In the genomic region with DNA sequence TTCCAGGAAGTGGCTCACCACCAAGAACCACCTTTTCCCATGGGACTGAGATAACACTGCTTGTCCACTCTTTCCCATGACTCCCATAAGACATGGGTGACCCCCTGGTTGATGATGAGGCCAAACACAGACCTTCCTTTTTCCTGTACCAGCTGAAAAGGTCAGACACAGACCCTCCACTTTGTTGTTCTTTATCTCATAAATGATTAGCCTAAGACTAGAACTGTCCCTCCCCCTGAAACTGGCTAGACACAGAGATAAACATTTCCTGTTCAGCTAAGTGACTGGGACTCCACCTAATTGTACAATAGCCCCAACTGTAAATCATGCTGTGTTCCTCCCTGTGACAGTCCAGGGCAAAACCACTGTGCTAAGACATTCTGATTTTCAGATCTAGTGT, we compare ENCODE assay signal across 12 cellular contexts. TPM values are rescaled to one million over a fixed set of nuclear protein-coding genes. Genes with fewer than 3 reads are reported as not detected.
A peak's percentile ranks its signal among the peaks of the same experiment; 100 is the strongest.
DNase-seq lines count a peak whose midpoint lies in the region; ATAC-seq, FAIRE-seq and TF ChIP-seq lines count a peak whose summit lies in the region.
"Had no signal": no experiment of that assay in that cellular context is flagged by ENCODE, and none has a peak within 500 bp of the region (broad histone marks: within the 10 kb centered on the region; RNA-seq: fewer than 3 reads in every experiment).

No MANE protein-coding gene starts in this region.

- H3K9me2 ChIP-seq in hepatocyte (replicated peaks; ENCODE audit: insufficient read depth), result no peaks in the 10 kb centered on the region

- no peaks in the 10 kb centered on the region for H3K9me3 ChIP-seq in hepatocyte (ENCODE audit: low read depth)

- TF ChIP-seq CTCF in hepatocyte (IDR thresholded peaks at IDR 0.05; ENCODE audit: poor library complexity) (no peak), D721Med (IDR thresholded peaks at IDR 0.05; ENCODE audit: insufficient read depth, missing control alignments) (no peak)

- peaks cover 15% of the 10 kb centered on the region for H3K27me3 ChIP-seq in hepatocyte

- FAIRE-seq in GM18507 (lab: Jason Lieb, UNC), result peak; percentile 61
- no peak for FAIRE-seq in D721Med (lab: Jason Lieb, UNC)
- FAIRE-seq: keratinocyte had no signal

- H2AFZ ChIP-seq in hepatocyte, result no peak overlapping the region

- no peaks in the 10 kb centered on the region for H3K4me1 ChIP-seq in hepatocyte (ENCODE audit: insufficient read depth)

- H3K36me3 ChIP-seq in hepatocyte (replicated peaks; ENCODE audit: insufficient read depth, low read depth), result no peaks in the 10 kb centered on the region

- H4K20me1 ChIP-seq in hepatocyte (ENCODE audit: insufficient read depth, poor library complexity, severe bottlenecking), result no peaks in the 10 kb centered on the region

- no peak overlapping the region for H3K4me3 ChIP-seq in hepatocyte

- DNase-seq in GM18507 (ENCODE audit: extremely low spot score, insufficient read length, low read depth) (no peak), hepatocyte (ENCODE audit: low spot score) (peak; percentile 18), activated gamma-delta T cell (lab: John Stamatoyannopoulos, UW) (no peak), NCI-H69 (lab: John Stamatoyannopoulos, UW) (no peak), D721Med (ENCODE audit: insufficient read length, low spot score) (no peak), NCI-H446 (lab: John Stamatoyannopoulos, UW) (no peak)
- DNase-seq: activated T-cell treated with anti-CD3 and anti-CD28 coated beads, Interleukin-2, amount 50 U/mL, for 72 hours; H7; stimulated activated naive CD4-positive, alpha-beta T cell had no signal

- no peak overlapping the region for H3K27ac ChIP-seq in hepatocyte

- H3K79me2 ChIP-seq in hepatocyte, result no peaks in the 10 kb centered on the region

- peak overlapping the region; percentile 0 for H3K4me2 ChIP-seq in hepatocyte

- peak; percentile 89 for ATAC-seq in GM21515 (IDR thresholded peaks at IDR 0.05; ENCODE audit: unreplicated experiment)
- peak; percentile 92 for ATAC-seq in HG03280 (IDR thresholded peaks at IDR 0.05; ENCODE audit: unreplicated experiment)
- ATAC-seq: activated T-cell treated with anti-CD3 and anti-CD28 coated beads, Interleukin-2, amount 50 U/mL, for 72 hours had no signal

RNA-seq across cellular contexts. Expression of gene NRG3, which starts 8.2 kb away (rescaled TPM):
- total RNA-seq in hepatocyte, result 0.57 and 0.72 TPM in 2 replicates
- 2.0 and 3.4 TPM in 2 replicates for polyA plus RNA-seq in hepatocyte
- total RNA-seq: activated T-cell treated with anti-CD3 and anti-CD28 coated beads, Interleukin-2, amount 50 U/mL, for 72 hours had no signal
- polyA plus RNA-seq: keratinocyte had no signal
